ENCODE assay signal across 8 cellular contexts in genomic region chr17:54968259-54968953, GRCh38. TPM values are rescaled to one million over a fixed set of nuclear protein-coding genes. Genes with fewer than 3 reads are reported as not detected.
DNase-seq lines count a peak whose midpoint lies in the region; ATAC-seq and TF ChIP-seq lines count a peak whose summit lies in the region.

COX11 (minus strand) TSS chr17:54968654; CDS start chr17:54968646, 8 bp downstream.
A gene with protein sequence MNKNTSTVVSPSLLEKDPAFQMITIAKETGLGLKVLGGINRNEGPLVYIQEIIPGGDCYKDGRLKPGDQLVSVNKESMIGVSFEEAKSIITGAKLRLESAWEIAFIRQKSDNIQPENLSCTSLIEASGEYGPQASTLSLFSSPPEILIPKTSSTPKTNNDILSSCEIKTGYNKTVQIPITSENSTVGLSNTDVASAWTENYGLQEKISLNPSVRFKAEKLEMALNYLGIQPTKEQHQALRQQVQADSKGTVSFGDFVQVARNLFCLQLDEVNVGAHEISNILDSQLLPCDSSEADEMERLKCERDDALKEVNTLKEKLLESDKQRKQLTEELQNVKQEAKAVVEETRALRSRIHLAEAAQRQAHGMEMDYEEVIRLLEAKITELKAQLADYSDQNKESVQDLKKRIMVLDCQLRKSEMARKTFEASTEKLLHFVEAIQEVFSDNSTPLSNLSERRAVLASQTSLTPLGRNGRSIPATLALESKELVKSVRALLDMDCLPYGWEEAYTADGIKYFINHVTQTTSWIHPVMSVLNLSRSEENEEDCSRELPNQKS (plus strand): TSS chr17:54968765. CDS start chr17:54986220, 17,455 bp downstream.

- H3K36me3 ChIP-seq in BE2C, result peaks cover 19% of the 10 kb centered on the region
- no peaks in the 10 kb centered on the region for H3K36me3 ChIP-seq in kidney epithelial cell (ENCODE audit: control insufficient read depth, insufficient read depth, low read length)

- H3K27me3 ChIP-seq in BE2C, result no peaks in the 10 kb centered on the region
- no peaks in the 10 kb centered on the region for H3K27me3 ChIP-seq in kidney epithelial cell (ENCODE audit: control insufficient read depth, insufficient read depth, low read length)

- DNase-seq in BE2C, result peak; percentile 94
- DNase-seq in GM19238 (ENCODE audit: insufficient read length, low spot score), result peak; percentile 72
- DNase-seq in NCI-H446 treated with DMSO at 0.1 percent for 48 hours (lab: John Stamatoyannopoulos, UW), result peak; percentile 86
- DNase-seq in activated CD4-positive, alpha-beta T cell treated with anti-CD3 and anti-CD28 coated beads for 1 hour, result peak; percentile 90
- DNase-seq in choroid plexus epithelial cell (ENCODE audit: low read depth), result peak; percentile 98
- peak; percentile 88 for DNase-seq in kidney epithelial cell (ENCODE audit: low read depth)
- DNase-seq in stimulated activated CD4-positive, alpha-beta T cell treated with anti-CD3 and anti-CD28 coated beads, Interleukin-15, amount 100 ng/mL, for 24 hours, result peak; percentile 93

- TF ChIP-seq CTCF in BE2C (IDR thresholded peaks at IDR 0.05; ENCODE audit: low read depth, low read length) (peak; percentile 48), choroid plexus epithelial cell (conservative IDR thresholded peaks at IDR 0.05; ENCODE audit: low read depth, low read length) (no peak), kidney epithelial cell (IDR thresholded peaks at IDR 0.05; ENCODE audit: insufficient read depth, low read length, poor library complexity, severe bottlenecking) (peak; percentile 60)

- ATAC-seq in HG03432 (IDR thresholded peaks at IDR 0.05; ENCODE audit: unreplicated experiment), result peak; percentile 97

- H3K4me1 ChIP-seq in BE2C, result peaks cover 3% of the 10 kb centered on the region; the same call in 1 of the 2 replicates

- peak within 1 kb of the TSS; percentile 97 for H3K4me3 ChIP-seq in BE2C (ENCODE audit: low read depth, low read length)
- H3K4me3 ChIP-seq in choroid plexus epithelial cell (ENCODE audit: low read depth, low read length), result peak within 1 kb of the TSS; percentile 94
- peak within 1 kb of the TSS; percentile 62 for H3K4me3 ChIP-seq in kidney epithelial cell (ENCODE audit: low read depth, low read length)

- no peaks in the 10 kb centered on the region for H3K9me3 ChIP-seq in BE2C

RNA-seq across cellular contexts. Expression of gene COX11, which starts in this region (rescaled TPM):
- 88.5 TPM for polyA plus RNA-seq in BE2C (2012; ENCODE audit: insufficient read depth, insufficient read length, low read depth)
- total RNA-seq in kidney epithelial cell, result 33.3 and 59.1 TPM in 2 replicates

RNA-seq across cellular contexts. Expression of the second gene that starts in this region (rescaled TPM):
- polyA plus RNA-seq in BE2C (2012; ENCODE audit: insufficient read depth, insufficient read length, low read depth), result 1.7 TPM
- total RNA-seq in kidney epithelial cell, result 24.0 and 40.1 TPM in 2 replicates

Comparison
In these comparisons a context has a peak if more than half of its experiments do, and no peak if none do; other contexts are left out.
1. Peak in every context shown above with its lines: DNase-seq, ATAC-seq and H3K4me3 ChIP-seq.